ENCODE assay signal across 14 cellular contexts in genomic region chr9:12783767-12784460, GRCh38. TPM values are rescaled to one million over a fixed set of nuclear protein-coding genes. Genes with fewer than 3 reads are reported as not detected.
DNase-seq lines count a peak whose midpoint lies in the region; ATAC-seq, FAIRE-seq and TF ChIP-seq lines count a peak whose summit lies in the region.
"Had no signal": no experiment of that assay in that cellular context is flagged by ENCODE, and none has a peak within 500 bp of the region (broad histone marks: within the 10 kb centered on the region; RNA-seq: fewer than 3 reads in every experiment).

No MANE protein-coding gene starts in this region.

- peak overlapping the region; percentile 95 for H3K27ac ChIP-seq in GM23248
- peak overlapping the region; percentile 95 to 96 for H3K27ac ChIP-seq in ascending aorta
- H3K27ac ChIP-seq in keratinocyte (ENCODE audit: control insufficient read depth, insufficient read depth, low read length), result peak overlapping the region; percentile 97
- peak overlapping the region; percentile 70 to 95 (median 88) for H3K27ac ChIP-seq in sigmoid colon
- H3K27ac ChIP-seq in endodermal cell (ENCODE audit: low read depth, low read length), result no peak overlapping the region
- H3K27ac ChIP-seq: ovary had no signal

- WGBS in GM23248 (ENCODE audit: low coverage in 1 of 2, low lambda C conversion rate in 2 of 2, missing lambda C conversion rate in 2 of 2), 2 experiments, result 47 to 61% methylated on average over 1 of the region's 1 CpG
- WGBS in sigmoid colon, 2 donors, result 85 to 92% methylated on average over 1 of the region's 1 CpG
- WGBS in endodermal cell (ENCODE audit: insufficient coverage in 1 of 2, insufficient read length in 1 of 2), 2 experiments, result 97 to 100% methylated on average over 1 of the region's 1 CpG

- no peaks in the 10 kb centered on the region for H3K27me3 Mint-ChIP-seq in endodermal cell (ENCODE audit: insufficient read depth)

- H3K79me2 ChIP-seq in GM23248 (ENCODE audit: insufficient read depth) (peaks cover 96% of the 10 kb centered on the region), keratinocyte (ENCODE audit: control insufficient read depth, insufficient read depth, low read length) (peaks cover 8% of the 10 kb centered on the region)

- H3K9ac ChIP-seq in GM23248 (peak overlapping the region; percentile 64), keratinocyte (ENCODE audit: control insufficient read depth, extremely low read depth, insufficient read depth, low read length) (peak overlapping the region; percentile 54), endodermal cell (ENCODE audit: extremely low read depth, low read length, poor library complexity, severe bottlenecking) (no peak overlapping the region)

- intact Hi-C loops in ascending aorta (cut with DNase I), result loop anchor here (2.0 to 10.0 kb wide), 2 partner anchors 31 to 491 kb away; partner anchors contain the start of gene MPDZ
- intact Hi-C loops in sigmoid colon (cut with DNase I), result no loop called here

- in situ Hi-C loops in GM23248 (cut with MboI), result no loop called here

- H3K4me1 ChIP-seq in GM23248 (ENCODE audit: insufficient read depth), result peaks cover 37% of the 10 kb centered on the region
- H3K4me1 ChIP-seq in ascending aorta, result peaks cover 3 to 32% of the 10 kb centered on the region in 2 donors
- peaks cover 23% of the 10 kb centered on the region for H3K4me1 ChIP-seq in keratinocyte (ENCODE audit: control insufficient read depth, extremely low read depth, insufficient read depth, low read length)
- H3K4me1 ChIP-seq in sigmoid colon, result peaks cover 0 to 81% (median 58%) of the 10 kb centered on the region in 4 donors
- H3K4me1 ChIP-seq in endodermal cell (ENCODE audit: control insufficient read depth, insufficient read depth, low read length), result no peaks in the 10 kb centered on the region

- H3K9me1 ChIP-seq in keratinocyte (ENCODE audit: control insufficient read depth, extremely low read depth, insufficient read depth, low read length), result no peaks in the 10 kb centered on the region

- no peaks in the 10 kb centered on the region for H3K4me1 Mint-ChIP-seq in endodermal cell

- no peak for FAIRE-seq in keratinocyte (lab: Jason Lieb, UNC)

- no peaks in the 10 kb centered on the region; the same call in 1 of the 2 replicates for H3K9me2 ChIP-seq in GM23248 (ENCODE audit: insufficient read depth)

- no peaks in the 10 kb centered on the region for H3K36me3 Mint-ChIP-seq in endodermal cell (ENCODE audit: low read depth)

- no peaks in the 10 kb centered on the region for H3K9me3 Mint-ChIP-seq in endodermal cell

- no peak overlapping the region for H3K4me3 Mint-ChIP-seq in endodermal cell

- H4K20me1 ChIP-seq in GM23248 (ENCODE audit: insufficient read depth) (no peaks in the 10 kb centered on the region), keratinocyte (ENCODE audit: control insufficient read depth, extremely low read depth, insufficient read depth, low read length) (no peaks in the 10 kb centered on the region)

- H3K27me3 ChIP-seq in GM23248 (replicated peaks; ENCODE audit: insufficient read depth), result no peaks in the 10 kb centered on the region
- H3K27me3 ChIP-seq in ascending aorta, result no peaks in the 10 kb centered on the region
- no peaks in the 10 kb centered on the region for H3K27me3 ChIP-seq in keratinocyte (ENCODE audit: control insufficient read depth, extremely low read depth, insufficient read depth, low read length)
- H3K27me3 ChIP-seq in sigmoid colon, result no peaks in the 10 kb centered on the region
- no peaks in the 10 kb centered on the region for H3K27me3 ChIP-seq in endodermal cell (ENCODE audit: control insufficient read depth, insufficient read depth, low read length, poor library complexity, severe bottlenecking)
- H3K27me3 ChIP-seq: ovary, uterus had no signal

- TF ChIP-seq POLR2A in sigmoid colon (IDR thresholded peaks at IDR 0.05), result no peak

- no peak overlapping the region for H2AFZ ChIP-seq in GM23248
- no peak overlapping the region for H2AFZ ChIP-seq in keratinocyte (ENCODE audit: control insufficient read depth, low read length)

- H3K9me3 ChIP-seq in GM23248 (ENCODE audit: low read depth) (no peaks in the 10 kb centered on the region), ascending aorta (peaks cover 0 to 11% of the 10 kb centered on the region in 2 donors), keratinocyte (ENCODE audit: control insufficient read depth, low read depth, low read length) (no peaks in the 10 kb centered on the region), sigmoid colon (no peaks in the 10 kb centered on the region), endodermal cell (ENCODE audit: control insufficient read depth, low read length) (peaks cover 13% of the 10 kb centered on the region)
- H3K9me3 ChIP-seq: ovary, uterus had no signal

- H3K4me3 ChIP-seq in GM23248, result peak overlapping the region; percentile 38
- no peak overlapping the region for H3K4me3 ChIP-seq in ascending aorta
- H3K4me3 ChIP-seq in keratinocyte (ENCODE audit: control insufficient read depth in 2 of 3, extremely low read depth in 1 of 3, insufficient read depth in 2 of 3, low read depth in 1 of 3, low read length in 3 of 3), result peak overlapping the region in 1 of 3 experiments; percentile 30
- no peak overlapping the region for H3K4me3 ChIP-seq in sigmoid colon
- H3K4me3 ChIP-seq in endodermal cell (ENCODE audit: low read length), result no peak overlapping the region
- H3K4me3 ChIP-seq: ovary, uterus had no signal

- no peak overlapping the region for H3K27ac Mint-ChIP-seq in endodermal cell

- no peak for ATAC-seq in HG03139 (IDR thresholded peaks at IDR 0.05; ENCODE audit: unreplicated experiment)

- H3K36me3 ChIP-seq in GM23248 (ENCODE audit: low read depth) (peaks cover 7% of the 10 kb centered on the region; the same call in 1 of the 2 replicates), ascending aorta (no peaks in the 10 kb centered on the region), keratinocyte (ENCODE audit: control insufficient read depth in 2 of 2, extremely low read depth in 1 of 2, insufficient read depth in 2 of 2, low read length in 2 of 2) (peaks cover 0 to 8% of the 10 kb centered on the region in 2 experiments), sigmoid colon (no peaks in the 10 kb centered on the region), endodermal cell (ENCODE audit: control insufficient read depth, insufficient read depth, low read length) (no peaks in the 10 kb centered on the region)
- H3K36me3 ChIP-seq: ovary, uterus had no signal

- H3F3A ChIP-seq in GM23248 (ENCODE audit: insufficient read depth), result peaks cover 38% of the 10 kb centered on the region

- DNase-seq in GM23248 (no peak), ascending aorta (ENCODE audit: low spot score in 2 of 2) (no peak), keratinocyte (ENCODE audit: low read depth, low spot score) (no peak), sigmoid colon (no peak), endodermal cell (no peak), AG20443 (ENCODE audit: low spot score) (no peak), inferior parietal cortex (ENCODE audit: extremely low spot score) (no peak)
- DNase-seq: activated CD4-positive, alpha-beta T cell treated with anti-CD3 and anti-CD28 coated beads, Interleukin-2, amount 50 U/mL, for 4 hours; DND-41; NCI-H146; NCI-H524 treated with DMSO at 0.1 percent for 48 hours; ovary; uterus had no signal

- TF ChIP-seq CTCF in ascending aorta (IDR thresholded peaks at IDR 0.05), result no peak
- no peak for TF ChIP-seq CTCF in keratinocyte (optimal IDR thresholded peaks at IDR 0.05 in 1 of 3, IDR thresholded peaks at IDR 0.05 in 1 of 3, conservative IDR thresholded peaks at IDR 0.05 in 1 of 3; ENCODE audit: extremely low read depth in 1 of 3, insufficient read depth in 2 of 3, low read length in 3 of 3)
- no peak for TF ChIP-seq CTCF in sigmoid colon (IDR thresholded peaks at IDR 0.05)
- TF ChIP-seq CTCF in endodermal cell (conservative IDR thresholded peaks at IDR 0.05), result no peak

- dilution Hi-C loops in keratinocyte (cut with MboI; ENCODE audit: extremely low pct_ligation_motif_present, low sequenced_read_pairs), result no loop called here

- H3K4me2 ChIP-seq in GM23248 (ENCODE audit: unreplicated experiment) (peak overlapping the region; percentile 27), keratinocyte (ENCODE audit: control insufficient read depth, extremely low read depth, insufficient read depth, low read depth, low read length) (peak overlapping the region; percentile 69)

- TF ChIP-seq EP300 in sigmoid colon (IDR thresholded peaks at IDR 0.05), result no peak

RNA-seq across cellular contexts. Expression of gene LURAP1L, which starts 9.1 kb away (rescaled TPM):
- total RNA-seq in GM23248 (2014; rRNA removed; shearing (Covaris generic)), result 16.2 and 30.4 TPM in 2 replicates
- polyA plus RNA-seq in GM23248 (2016; fragmentation: Nextera tagmentation; extraction: Ambion mirVana), result 25.5 and 26.8 TPM in 2 replicates
- total RNA-seq in ascending aorta, result 1.6 TPM
- 11.9 to 42.7 TPM (median 25.0 TPM) in 3 replicates for polyA plus RNA-seq in keratinocyte
- polyA plus RNA-seq in keratinocyte (2011; ENCODE audit: low read depth), result 34.2 TPM
- polyA plus RNA-seq in keratinocyte (2011; cell fraction: cytosol; rRNA removed), result 17.4 and 18.7 TPM in 2 replicates
- 52.9 and 62.6 TPM in 2 replicates for polyA plus RNA-seq in keratinocyte (2011; cell fraction: nucleus; rRNA removed)
- polyA plus RNA-seq in keratinocyte (2012; ENCODE audit: low replicate concordance), result 8.0 and 35.9 TPM in 2 replicates
- polyA minus RNA-seq in keratinocyte, result 9.9 to 62.2 TPM (median 26.1 TPM) in 3 replicates
- polyA minus RNA-seq in keratinocyte (2011; cell fraction: cytosol; rRNA and poly(A)+ RNA removed), result 20.3 TPM
- polyA minus RNA-seq in keratinocyte (2011; cell fraction: nucleus; rRNA and poly(A)+ RNA removed), result 37.4 and 60.2 TPM in 2 replicates
- total RNA-seq in sigmoid colon, result 10 to 100 TPM; 17.8 to 29.3 (median 24.5) TPM
- polyA plus RNA-seq in sigmoid colon, result 10 to 100 TPM; 16.2 to 38.4 (median 20.3) TPM
- 1 to 10 TPM in 1 of 2 donors, under 1 TPM in 1; 0.24 to 1.3 TPM for total RNA-seq in endodermal cell
- 0.85 TPM for polyA plus RNA-seq in endodermal cell (2013, experiment 1 of 2)
- 0.58 TPM for polyA plus RNA-seq in endodermal cell (2013, experiment 2 of 2)
